8 cellular contexts compared by ENCODE assay signal in the genomic region with DNA sequence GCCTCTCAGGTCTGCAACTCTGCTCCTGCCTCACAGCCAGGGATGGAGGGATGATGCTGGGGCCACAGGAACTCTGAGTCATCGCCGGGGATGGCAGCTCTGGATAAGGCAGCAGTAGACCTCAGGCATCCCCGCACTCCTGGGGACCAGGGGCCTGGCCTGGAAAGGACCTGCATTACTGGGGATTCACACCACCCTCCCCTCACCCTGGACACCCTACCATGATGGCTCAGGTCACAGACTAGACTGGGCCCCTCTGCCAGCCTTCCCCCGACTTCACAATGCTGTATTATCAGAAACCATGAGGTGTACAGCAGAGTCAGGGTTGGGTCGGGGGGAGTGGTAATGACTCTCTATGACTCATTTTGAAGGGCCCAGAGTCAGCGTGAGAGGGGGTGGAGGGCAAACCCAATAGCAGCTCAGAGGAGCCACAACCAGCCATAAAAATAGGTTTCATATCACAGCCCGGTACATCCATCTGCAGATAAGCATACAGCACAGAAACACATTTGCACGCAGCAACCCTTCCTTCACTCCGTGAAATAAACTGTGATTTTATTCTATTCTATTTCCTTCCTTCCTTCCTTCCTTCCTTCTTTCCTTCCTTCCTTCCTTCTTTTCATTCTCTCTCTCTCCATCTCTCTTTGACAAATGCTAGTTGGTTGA. TPM values are rescaled to one million over a fixed set of nuclear protein-coding genes. Genes with fewer than 3 reads are reported as not detected.
DNase-seq lines count a peak whose midpoint lies in the region; ATAC-seq and TF ChIP-seq lines count a peak whose summit lies in the region.

No MANE protein-coding gene starts in this region.

- H3F3A ChIP-seq in Loucy (ENCODE audit: low read depth) = peaks cover 17% of the 10 kb centered on the region

- DNase-seq in activated gamma-delta T cell treated with anti-CD3 and anti-CD28 coated beads, Interleukin-2, amount 50 U/mL, for 16 hours (ENCODE audit: low read depth) = peak; percentile 68
- peak; percentile 61 to 75 for DNase-seq in stimulated activated CD4-positive, alpha-beta T cell treated with anti-CD3 and anti-CD28 coated beads, Interleukin-12 subunit alpha, Interleukin-12 subunit beta, amount 100 ng/mL, for 24 hours (ENCODE audit: low read depth in 2 of 2)
- DNase-seq in endothelial cell (ENCODE audit: low spot score) (no peak), NCI-H1105 treated with DMSO at 0.1 percent for 48 hours (lab: John Stamatoyannopoulos, UW) (no peak), NCI-H2029 treated with DMSO at 0.1 percent for 48 hours (lab: John Stamatoyannopoulos, UW) (no peak)

- TF ChIP-seq CTCF in Loucy (conservative IDR thresholded peaks at IDR 0.05; ENCODE audit: low read length) (no peak), endothelial cell (IDR thresholded peaks at IDR 0.05; ENCODE audit: unreplicated experiment) (no peak)

- peak overlapping the region; percentile 69 for H3K4me2 ChIP-seq in Loucy (ENCODE audit: low read depth, low read length, poor library complexity, severe bottlenecking)

- H3K9ac ChIP-seq in Loucy (ENCODE audit: low read depth, low read length, poor library complexity, severe bottlenecking) = peak overlapping the region; percentile 39

- no peaks in the 10 kb centered on the region for H4K20me1 ChIP-seq in Loucy (ENCODE audit: insufficient read depth, low read length, poor library complexity, severe bottlenecking)

- H3K27ac Mint-ChIP-seq in endothelial cell (ENCODE audit: unreplicated experiment) = no peak overlapping the region

- peak; percentile 85 for ATAC-seq in GM18498 (IDR thresholded peaks at IDR 0.05; ENCODE audit: unreplicated experiment)
- no peak for ATAC-seq in HG02588 (IDR thresholded peaks at IDR 0.05; ENCODE audit: unreplicated experiment)

- no peaks in the 10 kb centered on the region for H3K9me2 ChIP-seq in Loucy (replicated peaks; ENCODE audit: low read depth, low read length)

- no peak overlapping the region for H3K4me3 Mint-ChIP-seq in endothelial cell (ENCODE audit: unreplicated experiment)

- no peaks in the 10 kb centered on the region for H3K9me3 ChIP-seq in Loucy (ENCODE audit: insufficient read depth, low read depth, low read length)

- peak overlapping the region; percentile 45 for H3K4me3 ChIP-seq in Loucy (ENCODE audit: low read length, poor library complexity, severe bottlenecking)

- no peaks in the 10 kb centered on the region for H3K9me3 Mint-ChIP-seq in endothelial cell (ENCODE audit: unreplicated experiment)

- no peak overlapping the region for H2AFZ ChIP-seq in Loucy (ENCODE audit: low read length)

- H3K36me3 ChIP-seq in Loucy (ENCODE audit: insufficient read depth, low read length) = no peaks in the 10 kb centered on the region

- H3K36me3 Mint-ChIP-seq in endothelial cell (ENCODE audit: low read depth, unreplicated experiment) = peaks cover 4% of the 10 kb centered on the region

- H3K79me2 ChIP-seq in Loucy (ENCODE audit: insufficient read depth, low read length) = no peaks in the 10 kb centered on the region

- peaks cover 35% of the 10 kb centered on the region for H3K4me1 ChIP-seq in Loucy (ENCODE audit: insufficient read depth, low read length, poor library complexity, severe bottlenecking)

- H3K27me3 ChIP-seq in Loucy (ENCODE audit: insufficient read depth, low read length, poor library complexity, severe bottlenecking) = no peaks in the 10 kb centered on the region

- H3K4me1 Mint-ChIP-seq in endothelial cell (ENCODE audit: unreplicated experiment) = peaks cover 6% of the 10 kb centered on the region

- peaks cover 5% of the 10 kb centered on the region for H3K27me3 Mint-ChIP-seq in endothelial cell (ENCODE audit: unreplicated experiment)

RNA-seq across cellular contexts. Expression of a gene that starts 28.8 kb away (rescaled TPM):
- not detected for total RNA-seq in endothelial cell (ENCODE audit: unreplicated experiment)

Comparison
In these comparisons a context has a peak if more than half of its experiments do, and no peak if none do; other contexts are left out.
1. DNase-seq: peak in activated gamma-delta T cell treated with anti-CD3 and anti-CD28 coated beads, Interleukin-2, amount 50 U/mL, for 16 hours (single experiment) and stimulated activated CD4-positive, alpha-beta T cell treated with anti-CD3 and anti-CD28 coated beads, Interleukin-12 subunit alpha, Interleukin-12 subunit beta, amount 100 ng/mL, for 24 hours (2 of 2); none in endothelial cell (single experiment), NCI-H1105 treated with DMSO at 0.1 percent for 48 hours (single experiment) and NCI-H2029 treated with DMSO at 0.1 percent for 48 hours (single experiment).